10 cellular contexts compared by ENCODE assay signal in genomic region chr22:39315389-39315788, GRCh38. TPM values are rescaled to one million over a fixed set of nuclear protein-coding genes. Genes with fewer than 3 reads are reported as not detected.
DNase-seq lines count a peak whose midpoint lies in the region; ATAC-seq, FAIRE-seq and TF ChIP-seq lines count a peak whose summit lies in the region.
"Had no signal": no experiment of that assay in that cellular context is flagged by ENCODE, and none has a peak within 500 bp of the region (broad histone marks: within the 10 kb centered on the region; RNA-seq: fewer than 3 reads in every experiment).

No MANE protein-coding gene starts in this region.

- peaks cover 77 to 91% (median 82%) of the 10 kb centered on the region in 3 experiments for H3K36me3 Mint-ChIP-seq in H9 (ENCODE audit: insufficient read depth in 1 of 3, low read depth in 3 of 3)

- intact Hi-C loops in adrenal gland (cut with DNase I) (loop anchor here in 1 of 2 donors (10.0 kb wide), 1 partner anchor 311 kb away; no protein-coding TSS in a partner anchor), left lung (cut with DNase I) (loop anchor here in 1 of 2 donors (10.0 kb wide), 1 partner anchor 141 kb away; no protein-coding TSS in a partner anchor)

- H2BK20ac ChIP-seq in H9 (ENCODE audit: low read depth, low read length, poor library complexity, severe bottlenecking) = no peak overlapping the region

- H3K27me3 ChIP-seq in H9 (ENCODE audit: insufficient read depth, low read length) (no peaks in the 10 kb centered on the region), adrenal gland (no peaks in the 10 kb centered on the region), left lung (no peaks in the 10 kb centered on the region)

- peaks cover 21% of the 10 kb centered on the region for H3K79me2 ChIP-seq in H9 (ENCODE audit: insufficient read depth, low read length)

- H3K4me3 ChIP-seq in A549 (peak overlapping the region; percentile 99), adrenal gland (no peak overlapping the region), left lung (peak overlapping the region in 1 of 2 donors; percentile 76)

- no peak overlapping the region for H3K9ac ChIP-seq in H9 (ENCODE audit: extremely low read depth, insufficient read length, low read length)

- POLR2A ChIA-PET in A549 (lab: Yijun Ruan, JAX) = no interaction called here

- no peak overlapping the region for H3K14ac ChIP-seq in H9 (ENCODE audit: insufficient read depth, low read length)

- TF ChIP-seq RAD21 in A549 (conservative IDR thresholded peaks at IDR 0.05 in 1 of 2, IDR thresholded peaks at IDR 0.05 in 1 of 2) = no peak

- H2BK5ac ChIP-seq in H9 (ENCODE audit: insufficient read length, low read length) = no peak overlapping the region

- CTCF ChIA-PET in A549 (lab: Yijun Ruan, JAX) = interaction anchor here (0.6 to 6.6 kb wide), 21 partner anchors 12 to 280 kb away, joined by 3 to 70 read pairs (median 4); partner anchors contain the start of gene PDGFB

- peaks cover 44 to 48% of the 10 kb centered on the region in 2 experiments for H3K4me1 Mint-ChIP-seq in H9

- WGBS in A549 (ENCODE audit: missing lambda C conversion rate) = 59% methylated on average over 10 of the region's 13 CpGs
- WGBS in H9 (ENCODE audit: extremely low coverage, insufficient read length, low lambda C conversion rate) = no CpG with 5 or more reads among the region's 13 CpGs
- 49 to 70% (median 50%) methylated on average over 7 to 13 of the region's 13 CpGs for WGBS in adrenal gland, 4 donors

- H3K36me3 ChIP-seq in adrenal gland (replicated peaks in 1 of 2) = peaks cover 0 to 68% of the 10 kb centered on the region in 2 donors
- peaks cover 10 to 77% of the 10 kb centered on the region in 2 donors for H3K36me3 ChIP-seq in left lung

- no peak overlapping the region for H2BK15ac ChIP-seq in H9 (ENCODE audit: low read depth, low read length)

- H2BK12ac ChIP-seq in H9 (ENCODE audit: insufficient read length, low read depth, low read length) = no peak overlapping the region

- H3K27me3 Mint-ChIP-seq in H9 (ENCODE audit: low read depth) = peaks cover 12% of the 10 kb centered on the region

- no peak for DNase-seq in A549 (ENCODE audit: low read depth in 1 of 2, low spot score in 1 of 2)
- DNase-seq in H9 = no peak
- peak in 6 of 7 donors; percentile 73 to 86 (median 78) for DNase-seq in adrenal gland
- no peak for DNase-seq in left lung
- no peak for DNase-seq in NCI-H1436 treated with DMSO at 0.1 percent for 48 hours (lab: John Stamatoyannopoulos, UW)
- DNase-seq in NOMO-1 treated with dmso at 0.1 percent for 144 hours (lab: John Stamatoyannopoulos, UW; ENCODE audit: unreplicated experiment) = no peak
- DNase-seq: KBM-7, SW 1271 had no signal

- H4K5ac ChIP-seq in H9 (ENCODE audit: insufficient read length, low read depth, low read length) = no peak overlapping the region

- TF ChIP-seq POLR2A in A549 (IDR thresholded peaks at IDR 0.05; ENCODE audit: low read length) (no peak), adrenal gland (IDR thresholded peaks at IDR 0.05) (peak in 1 of 2 donors; percentile 14)

- H3K23me2 ChIP-seq in H9 (ENCODE audit: insufficient read length, low read depth, low read length, poor library complexity, severe bottlenecking) = peaks cover 6% of the 10 kb centered on the region

- peak overlapping the region; percentile 12 to 91 (median 61); a peak in 6 of 7 replicates for H3K27ac Mint-ChIP-seq in H9

- no peak for FAIRE-seq in A549 (lab: Jason Lieb, UNC)

- no peak for TF ChIP-seq EP300 in A549 (IDR thresholded peaks at IDR 0.05)

- peaks cover 8% of the 10 kb centered on the region for H4K20me1 ChIP-seq in H9 (ENCODE audit: control insufficient read depth, insufficient read depth, insufficient read length)

- no peak overlapping the region for H2BK120ac ChIP-seq in H9 (ENCODE audit: low read depth, low read length, poor library complexity, severe bottlenecking)

- H3K18ac ChIP-seq in H9 (ENCODE audit: insufficient read length, low read depth, low read length) = no peak overlapping the region

- H3K4me2 ChIP-seq in A549 = peak overlapping the region; percentile 97
- H3K4me2 ChIP-seq in H9 (ENCODE audit: insufficient read depth, insufficient read length, low read length) = peak overlapping the region; percentile 23

- H3T11ph ChIP-seq in H9 (ENCODE audit: low read length) = no peak overlapping the region

- H3K9me3 ChIP-seq in A549 (no peaks in the 10 kb centered on the region), H9 (ENCODE audit: control insufficient read depth, low read depth, low read length) (no peaks in the 10 kb centered on the region), adrenal gland (replicated peaks in 1 of 3) (no peaks in the 10 kb centered on the region), left lung (no peaks in the 10 kb centered on the region)

- H3K27ac ChIP-seq in A549 (peak overlapping the region in 1 of 2 experiments; percentile 97; a peak in 3 of 6 replicates), H9 (ENCODE audit: insufficient read length, low read depth, low read length) (no peak overlapping the region), adrenal gland (peak overlapping the region; percentile 22 to 99 (median 98)), left lung (peak overlapping the region; percentile 28 to 53)

- H3K56ac ChIP-seq in H9 (ENCODE audit: insufficient read length, low read depth, low read length) = no peak overlapping the region

- H2AK5ac ChIP-seq in H9 (ENCODE audit: insufficient read length, low read length) = no peak overlapping the region

- TF ChIP-seq CTCF in A549 (IDR thresholded peaks at IDR 0.05) = no peak
- TF ChIP-seq CTCF in H9 (conservative IDR thresholded peaks at IDR 0.05) = no peak
- no peak for TF ChIP-seq CTCF in adrenal gland (IDR thresholded peaks at IDR 0.05)
- no peak for TF ChIP-seq CTCF in left lung (IDR thresholded peaks at IDR 0.05)

- ATAC-seq in A549 (no peak), left lung (no peak), GM21529 (IDR thresholded peaks at IDR 0.05; ENCODE audit: unreplicated experiment) (no peak), GM18873 (IDR thresholded peaks at IDR 0.05; ENCODE audit: low FRiP score, unreplicated experiment) (no peak)

- peaks cover 52% of the 10 kb centered on the region for H3K4me1 ChIP-seq in A549
- H3K4me1 ChIP-seq in H9 (ENCODE audit: insufficient read depth, low read length) = no peaks in the 10 kb centered on the region
- H3K4me1 ChIP-seq in adrenal gland (replicated peaks in 1 of 2) = peaks cover 55 to 56% of the 10 kb centered on the region in 2 donors
- H3K4me1 ChIP-seq in left lung = peaks cover 29 to 73% of the 10 kb centered on the region in 2 donors

- H4K91ac ChIP-seq in H9 (ENCODE audit: insufficient read length, low read depth, low read length) = no peak overlapping the region

- peak overlapping the region; percentile 63 to 99 for H3K4me3 Mint-ChIP-seq in H9

- no peaks in the 10 kb centered on the region; a peak in 2 of 5 replicates for H3K9me3 Mint-ChIP-seq in H9

- no peak overlapping the region for H4K8ac ChIP-seq in H9 (replicated peaks; ENCODE audit: insufficient read length, low read depth, low read length)

- no peak overlapping the region for H2AFZ ChIP-seq in H9 (ENCODE audit: low read length)

- no peak overlapping the region for H3K23ac ChIP-seq in H9 (ENCODE audit: insufficient read length, low read depth, low read length)

- no peak overlapping the region for H3K4ac ChIP-seq in H9 (ENCODE audit: low read depth, low read length)

- H3K79me1 ChIP-seq in H9 (ENCODE audit: insufficient read depth, low read depth, low read length, poor library complexity, severe bottlenecking) = peaks cover 4% of the 10 kb centered on the region

TF ChIP-seq in A549, 52 proteins besides CTCF, POLR2A, EP300 and RAD21:
- TF ChIP-seq PBX3 (IDR thresholded peaks at IDR 0.05) (no peak), ZNF302 (CRISPR knock-in tag; IDR thresholded peaks at IDR 0.05) (no peak)

RNA-seq across cellular contexts. Expression of gene RPL3, which starts 4.0 kb away (rescaled TPM):
- polyA plus RNA-seq in A549 (2011; rRNA removed) (1,852 and 1,921 TPM in 2 replicates), A549 (2017; fragmentation: RNase III; extraction: RNeasy Plus Mini Kit Qiagen cat#74134 plus additional on column Dnase treatment) (1,908 to 2,151 TPM (median 1,965 TPM) in 3 replicates), adrenal gland (1,000 to 10,000 TPM; 1,433 to 2,713 (median 2,271) TPM)
- 3,052 and 3,485 TPM in 2 replicates for polyA plus RNA-seq in A549 (2012; cell fraction: cytosol; rRNA removed)
- 1,995 and 2,105 TPM in 2 replicates for polyA plus RNA-seq in A549 (2012; cell fraction: nucleus; rRNA removed)
- 1,682 and 1,944 TPM in 2 replicates for polyA minus RNA-seq in A549 (2011; rRNA and poly(A)+ RNA removed)
- total RNA-seq in H9 (2021) (2,830 and 2,855 TPM in 2 replicates), adrenal gland (1,000 to 10,000 TPM; 1,374 to 2,518 (median 1,954) TPM), left lung (1,000 to 10,000 TPM; 1,506 to 1,575 TPM)

RNA-seq across cellular contexts. Expression of gene SYNGR1, which starts 34.4 kb away (rescaled TPM):
- polyA plus RNA-seq in A549 (2011; rRNA removed) (6.7 and 7.9 TPM in 2 replicates), A549 (2017; fragmentation: RNase III; extraction: RNeasy Plus Mini Kit Qiagen cat#74134 plus additional on column Dnase treatment) (10.9 to 14.5 TPM (median 11.7 TPM) in 3 replicates), adrenal gland (10 to 100 TPM in 2 of 3 donors, 1 to 10 TPM in 1; 8.5 to 26.4 (median 18.6) TPM)
- polyA plus RNA-seq in A549 (2012; cell fraction: cytosol; rRNA removed) = 27.4 and 39.6 TPM in 2 replicates
- polyA plus RNA-seq in A549 (2012; cell fraction: nucleus; rRNA removed) = 41.2 and 57.0 TPM in 2 replicates
- 2.6 and 5.5 TPM in 2 replicates for polyA minus RNA-seq in A549 (2011; rRNA and poly(A)+ RNA removed)
- total RNA-seq in H9 (2021) (13.2 and 14.3 TPM in 2 replicates), adrenal gland (10 to 100 TPM in 7 of 8 donors, 1 to 10 TPM in 1; 9.3 to 80.0 (median 35.8) TPM), left lung (1 to 10 TPM; 5.5 to 7.2 TPM)

Comparison
In these comparisons a context has a peak if more than half of its experiments do, and no peak if none do; other contexts are left out.
1. DNase-seq: peak in adrenal gland (6 of 7); none in A549 (0 of 2), H9 (single experiment), left lung (0 of 2), NCI-H1436 treated with DMSO at 0.1 percent for 48 hours (single experiment) and NOMO-1 treated with dmso at 0.1 percent for 144 hours (single experiment).